Comparison of ENCODE assay signal across 1 cellular context in genomic region chr20:757509-757908, GRCh38.
TF ChIP-seq lines count a peak whose summit lies in the region.

No MANE protein-coding gene starts in this region.

TF ChIP-seq in HepG2, 621 proteins besides CTCF, POLR2A, EP300 and RAD21 (continued from another document):
- TF ChIP-seq LRRFIP1 (CRISPR knock-in tag; conservative IDR thresholded peaks at IDR 0.05) (no peak), ZNF768 (CRISPR knock-in tag; IDR thresholded peaks at IDR 0.05) (no peak), HNRNPH1 (optimal IDR thresholded peaks at IDR 0.05; ENCODE audit: low read depth, low read length) (no peak), DNMT3B (CRISPR knock-in tag; conservative IDR thresholded peaks at IDR 0.05) (no peak)
TF ChIP-seq in HepG2: peak in this region for 0.
